ENCODE assay signal across 8 cellular contexts in the genomic region with DNA sequence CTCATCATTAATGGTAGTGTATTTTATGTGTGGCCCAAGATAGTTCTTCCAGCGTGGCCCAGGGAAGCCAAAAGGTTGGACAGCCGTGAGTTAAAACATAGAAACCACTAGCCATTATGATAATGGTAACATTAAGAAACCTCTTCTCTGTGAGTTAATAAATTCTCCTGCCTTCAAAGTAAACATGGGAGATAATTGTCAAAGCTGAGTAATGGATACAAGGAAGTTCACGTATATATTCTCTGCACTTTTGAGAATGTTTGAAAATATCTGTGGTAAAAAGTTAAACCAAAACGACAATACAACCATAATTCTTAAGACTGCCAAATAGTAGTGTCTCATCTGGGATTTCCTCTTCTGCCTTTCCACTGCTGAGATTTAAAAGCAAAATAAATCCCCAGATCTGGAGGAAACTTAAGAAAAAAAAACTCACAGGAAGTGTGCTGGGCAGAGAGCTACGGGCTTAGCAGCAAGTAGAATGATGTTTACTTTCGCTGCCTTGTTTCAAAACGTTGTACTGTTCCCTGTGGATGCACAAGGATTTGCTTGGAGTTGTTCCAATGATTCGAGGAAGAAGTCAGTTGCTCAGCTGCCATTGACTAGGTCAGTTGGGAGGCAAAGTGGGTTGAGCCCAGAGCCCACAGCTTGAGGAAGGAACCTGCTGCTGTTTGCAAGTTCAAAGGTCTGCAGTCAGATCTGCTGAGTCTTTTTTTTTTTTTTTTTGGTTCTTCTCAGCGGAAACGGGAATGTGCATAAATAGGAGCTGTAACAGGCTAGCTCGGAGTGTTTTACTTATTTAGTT.
DNase-seq lines count a peak whose midpoint lies in the region; ATAC-seq and TF ChIP-seq lines count a peak whose summit lies in the region.

No MANE protein-coding gene starts in this region.

- H3K4me3 ChIP-seq in ACC112 (ENCODE audit: low read depth, low read length) (peak overlapping the region; percentile 88), GM12865 (ENCODE audit: low read depth, low read length) (peak overlapping the region; percentile 96), skeletal muscle cell (ENCODE audit: low read depth, low read length) (peak overlapping the region; percentile 86)

- DNase-seq in GM12865 (ENCODE audit: low read depth) (peak; percentile 54), NCI-H345 treated with DMSO at 0.1 percent for 48 hours (lab: John Stamatoyannopoulos, UW; ENCODE audit: unreplicated experiment) (peak; percentile 50), amniotic stem cell (lab: John Stamatoyannopoulos, UW) (peak; percentile 33), hepatic stellate cell (ENCODE audit: low spot score) (peak; percentile 83), skeletal muscle cell (ENCODE audit: low read depth) (peak; percentile 84)
- no peak for DNase-seq in activated CD4-positive, alpha-beta T cell treated with anti-CD3 and anti-CD28 coated beads for 4 hours

- TF ChIP-seq CTCF in GM12865 (IDR thresholded peaks at IDR 0.05; ENCODE audit: insufficient read depth, low read depth, low read length, missing control alignments) = no peak

- H3K4me1 ChIP-seq in ACC112 (ENCODE audit: control insufficient read depth, insufficient read depth, low read length, unreplicated experiment) = peaks cover 18% of the 10 kb centered on the region

- 0 out of 2 replicates have a peak, but pooled peaks cover 2% of the 10 kb centered on the region for H3K36me3 ChIP-seq in ACC112 (ENCODE audit: insufficient read depth, low read length)

- no peak for ATAC-seq in GM19467 (IDR thresholded peaks at IDR 0.05; ENCODE audit: unreplicated experiment)

- H3K27ac ChIP-seq in ACC112 (ENCODE audit: low read depth, low read length) = peak overlapping the region; percentile 94

- H3K79me2 ChIP-seq in ACC112 (ENCODE audit: control insufficient read depth, insufficient read depth, low read length, unreplicated experiment) = peaks cover 18% of the 10 kb centered on the region

- no peaks in the 10 kb centered on the region for H3K27me3 ChIP-seq in ACC112 (ENCODE audit: insufficient read depth, low read length)

- H2AFZ ChIP-seq in ACC112 (ENCODE audit: low read length, unreplicated experiment) = peak overlapping the region; percentile 70

Comparison
In these comparisons a context has a peak if more than half of its experiments do, and no peak if none do; other contexts are left out.
1. DNase-seq: peak in GM12865 (single experiment), NCI-H345 treated with DMSO at 0.1 percent for 48 hours (single experiment), amniotic stem cell (single experiment), hepatic stellate cell (single experiment) and skeletal muscle cell (single experiment); none in activated CD4-positive, alpha-beta T cell treated with anti-CD3 and anti-CD28 coated beads for 4 hours (0 of 2).
2. Peak in every context shown above with its lines, with median percentiles within 50 percentile points of each other: H3K4me3 ChIP-seq.